Comparison of ENCODE assay signal across 13 cellular contexts in genomic region chr12:56718636-56719035, GRCh38. TPM values are rescaled to one million over a fixed set of nuclear protein-coding genes. Genes with fewer than 3 reads are reported as not detected.
DNase-seq lines count a peak whose midpoint lies in the region; ATAC-seq, FAIRE-seq and TF ChIP-seq lines count a peak whose summit lies in the region.
"Had no signal": no experiment of that assay in that cellular context is flagged by ENCODE, and none has a peak within 500 bp of the region (broad histone marks: within the 10 kb centered on the region; RNA-seq: fewer than 3 reads in every experiment).

No MANE protein-coding gene starts in this region.

- H2AFZ ChIP-seq in GM12878 (ENCODE audit: control insufficient read depth, low read depth, low read length) (no peak overlapping the region), osteoblast (ENCODE audit: low read length) (no peak overlapping the region)

- H3K36me3 ChIP-seq in CD4-positive, CD25-positive, alpha-beta regulatory T cell (ENCODE audit: control insufficient read depth, insufficient read depth, low read length), result peaks cover 68% of the 10 kb centered on the region
- peaks cover 27 to 46% of the 10 kb centered on the region in 2 experiments for H3K36me3 ChIP-seq in GM12878 (ENCODE audit: control insufficient read depth in 2 of 2, insufficient read depth in 2 of 2, low read length in 1 of 2)
- H3K36me3 ChIP-seq in osteoblast (ENCODE audit: insufficient read depth, low read length), result peaks cover 70% of the 10 kb centered on the region

- peaks cover 22 to 80% (median 57%) of the 10 kb centered on the region in 4 donors for H3K4me1 Mint-ChIP-seq in CD4-positive, CD25-positive, alpha-beta regulatory T cell

- TF ChIP-seq CTCF in HL-60 (IDR thresholded peaks at IDR 0.05; ENCODE audit: insufficient read depth, low read length) (no peak), GM12878 (IDR thresholded peaks at IDR 0.05 in 2 of 3, conservative IDR thresholded peaks at IDR 0.05 in 1 of 3; ENCODE audit: control insufficient read depth in 2 of 3, extremely low read depth in 1 of 3, insufficient read depth in 1 of 3, low read depth in 3 of 3, low read length in 3 of 3) (no peak), osteoblast (IDR thresholded peaks at IDR 0.05; ENCODE audit: extremely low read depth, low read depth, low read length) (no peak)

- H3K79me2 ChIP-seq in GM12878 (ENCODE audit: control insufficient read depth, insufficient read depth, low read length) (peaks cover 83% of the 10 kb centered on the region), osteoblast (ENCODE audit: insufficient read depth, low read length) (peaks cover 95% of the 10 kb centered on the region)

- RAD21 ChIA-PET in GM12878 (lab: Charles Lee; ENCODE audit: unreplicated experiment), result interaction anchor here (1.4 kb wide), 1 partner anchor 34 kb away, joined by 3 read pairs; no protein-coding TSS in a partner anchor

- intact Hi-C loops in GM12878 (cut with micrococcal nuclease; ENCODE audit: unreplicated experiment), result no loop called here

- no TSS peak for BruUV-seq in GM12878 (replicated peaks; lab: Mats Ljungman, UMichigan)

- no peak for ATAC-seq in CD4-positive, CD25-positive, alpha-beta regulatory T cell (ENCODE audit: low read depth in 2 of 2)
- ATAC-seq in GM12878 (no peak), GM21576 (IDR thresholded peaks at IDR 0.05; ENCODE audit: unreplicated experiment) (no peak)
- ATAC-seq: mucosa of descending colon had no signal

- no peak overlapping the region for H3K4me3 ChIP-seq in CD4-positive, CD25-positive, alpha-beta regulatory T cell (ENCODE audit: low read depth, low read length)
- H3K4me3 ChIP-seq in HL-60 (replicated peaks; ENCODE audit: insufficient read depth, low read length) (no peak overlapping the region), GM12878 (no peak overlapping the region), osteoblast (ENCODE audit: insufficient read depth, low read length) (no peak overlapping the region)
- H3K4me3 ChIP-seq: mucosa of descending colon had no signal

- 33% methylated on average over 3 of the region's 4 CpGs for WGBS in GM12878 (ENCODE audit: insufficient coverage, insufficient replicate concordance, low lambda C conversion rate, missing lambda C conversion rate)

- no peak for TF ChIP-seq POLR2A in GM12878 (IDR thresholded peaks at IDR 0.05; ENCODE audit: low read depth, low read length)

- no peaks in the 10 kb centered on the region for H3K27me3 Mint-ChIP-seq in CD4-positive, CD25-positive, alpha-beta regulatory T cell

- H4K20me1 ChIP-seq in GM12878 (ENCODE audit: control insufficient read depth, insufficient read depth) (peaks cover 40% of the 10 kb centered on the region), osteoblast (ENCODE audit: insufficient read depth, low read length) (peaks cover 85% of the 10 kb centered on the region)

- peak overlapping the region; percentile 23 for H3K27ac ChIP-seq in CD4-positive, CD25-positive, alpha-beta regulatory T cell (ENCODE audit: insufficient read depth, low read length, poor library complexity, severe bottlenecking)
- H3K27ac ChIP-seq in HL-60 (replicated peaks), result peak overlapping the region; percentile 94
- 0 out of 2 replicates have a peak overlapping the region, but pooled peaks have one; percentile 20 for H3K27ac ChIP-seq in GM12878 (ENCODE audit: control insufficient read depth, insufficient read depth)
- no peak overlapping the region for H3K27ac ChIP-seq in osteoblast (ENCODE audit: low read depth, low read length)

- no peak for FAIRE-seq in GM12878 (lab: Jason Lieb, UNC)
- FAIRE-seq: small intestine had no signal

- POLR2A ChIA-PET in GM12878 (lab: Charles Lee), result interaction anchor here (0.7 to 1.2 kb wide), 5 partner anchors 29 to 125 kb away, joined by 3 to 6 read pairs (median 3); partner anchors contain the start of gene ATP5F1B

- H3K4me2 ChIP-seq in GM12878 (ENCODE audit: control insufficient read depth, insufficient read depth) (peak overlapping the region; percentile 36; the same call in 1 of the 2 replicates), osteoblast (ENCODE audit: insufficient read depth, low read length) (no peak overlapping the region)

- H3K9me3 Mint-ChIP-seq in CD4-positive, CD25-positive, alpha-beta regulatory T cell, result no peaks in the 10 kb centered on the region

- no peak for TF ChIP-seq EP300 in GM12878 (IDR thresholded peaks at IDR 0.05; ENCODE audit: borderline replicate concordance in 1 of 2, control insufficient read depth in 1 of 2, low read depth in 2 of 2, low read length in 2 of 2)

- in situ Hi-C loops in GM12878 (cut with MboI), result no loop called here

- H3K4me1 ChIP-seq in CD4-positive, CD25-positive, alpha-beta regulatory T cell (ENCODE audit: control insufficient read depth, insufficient read depth, low read length, poor library complexity, severe bottlenecking), result peaks cover 78% of the 10 kb centered on the region
- peaks cover 44% of the 10 kb centered on the region for H3K4me1 ChIP-seq in GM12878 (ENCODE audit: control insufficient read depth, insufficient read depth, low read length)
- peaks cover 29% of the 10 kb centered on the region for H3K4me1 ChIP-seq in osteoblast (ENCODE audit: insufficient read depth, low read length)

- TF ChIP-seq RAD21 in GM12878 (IDR thresholded peaks at IDR 0.05; ENCODE audit: insufficient read depth, low read depth, low read length), result no peak

- no peaks in the 10 kb centered on the region for H3K27me3 ChIP-seq in CD4-positive, CD25-positive, alpha-beta regulatory T cell (ENCODE audit: control insufficient read depth, insufficient read depth, low read length)
- no peaks in the 10 kb centered on the region for H3K27me3 ChIP-seq in HL-60 (ENCODE audit: insufficient read depth, poor library complexity, severe bottlenecking)
- H3K27me3 ChIP-seq in GM12878 (replicated peaks in 1 of 2; ENCODE audit: control insufficient read depth in 2 of 2, insufficient read depth in 2 of 2, low read length in 1 of 2), result no peaks in the 10 kb centered on the region
- H3K27me3 ChIP-seq in osteoblast (ENCODE audit: insufficient read depth, low read length), result no peaks in the 10 kb centered on the region

- H3K4me3 Mint-ChIP-seq in CD4-positive, CD25-positive, alpha-beta regulatory T cell, result peak overlapping the region in 3 of 4 donors; percentile 24 to 65 (median 39)

- H3K9ac ChIP-seq in GM12878 (ENCODE audit: control insufficient read depth, insufficient read depth, low read length), result no peak overlapping the region

- CTCF ChIA-PET in GM12878 (lab: Yijun Ruan, JAX), result interaction anchor here (1.0 to 1.6 kb wide), 4 partner anchors 29 to 501 kb away, joined by 3 read pairs; no protein-coding TSS in a partner anchor

- DNase-seq in CD4-positive, CD25-positive, alpha-beta regulatory T cell, result no peak
- DNase-seq in HL-60 (ENCODE audit: low read depth in 1 of 2, low spot score in 1 of 2) (no peak), GM12878 (ENCODE audit: low read depth, low spot score) (no peak), osteoblast (ENCODE audit: insufficient read length, low spot score, missing footprints) (peak; percentile 18), ureter (ENCODE audit: low spot score) (no peak), EL (no peak)
- DNase-seq: DMS153, mucosa of descending colon, MV-4-11, NCI-H510A, SHP77, small intestine had no signal

- peaks cover 56% of the 10 kb centered on the region for H3K36me3 Mint-ChIP-seq in CD4-positive, CD25-positive, alpha-beta regulatory T cell

- H3K9me3 ChIP-seq in CD4-positive, CD25-positive, alpha-beta regulatory T cell (ENCODE audit: control insufficient read depth in 2 of 2, low read length in 2 of 2), result no peaks in the 10 kb centered on the region
- H3K9me3 ChIP-seq in GM12878 (replicated peaks; ENCODE audit: control insufficient read depth, insufficient read depth, low read length) (no peaks in the 10 kb centered on the region), osteoblast (ENCODE audit: low read depth, low read length) (no peaks in the 10 kb centered on the region)
- H3K9me3 ChIP-seq: mucosa of descending colon had no signal

- SMC1A ChIA-PET in GM12878 (lab: Charles Lee; ENCODE audit: uncharacterized antibody, unreplicated experiment), result interaction anchor here (1.1 to 2.2 kb wide), 4 partner anchors 9 to 287 kb away, joined by 3 to 9 read pairs (median 4); no protein-coding TSS in a partner anchor

- peak overlapping the region; percentile 63 to 98 (median 94) for H3K27ac Mint-ChIP-seq in CD4-positive, CD25-positive, alpha-beta regulatory T cell

RNA-seq across cellular contexts. Expression of gene NACA, which starts 6.5 kb away (rescaled TPM):
- 920 TPM for total RNA-seq in CD4-positive, CD25-positive, alpha-beta regulatory T cell
- polyA plus RNA-seq in CD4-positive, CD25-positive, alpha-beta regulatory T cell, result 1,000 to 10,000 TPM; 1,082 to 1,280 (median 1,145) TPM
- total RNA-seq in GM12878 (2013; cell fraction: nucleolus; rRNA removed), result 193 and 207 TPM in 2 replicates
- 1,902 and 2,076 TPM in 2 replicates for total RNA-seq in GM12878 (2014; rRNA removed)
- total RNA-seq in GM12878 (2014; rRNA removed; fragmentation: Illumina TruSeq; extraction: Trizol), result 2,552 and 2,616 TPM in 2 replicates
- 1,181 and 1,218 TPM in 2 replicates for total RNA-seq in GM12878 (2021)
- polyA plus RNA-seq in GM12878 (2011; ENCODE audit: low read depth), result 4,087 TPM
- polyA plus RNA-seq in GM12878 (2011; rRNA removed), result 1,734 and 2,407 TPM in 2 replicates
- 666 and 668 TPM in 2 replicates for polyA plus RNA-seq in GM12878 (2011; cell fraction: cytosol; rRNA removed)
- 288 and 329 TPM in 2 replicates for polyA plus RNA-seq in GM12878 (2011; cell fraction: nucleus; rRNA removed)
- 2,659 and 2,949 TPM in 2 replicates for polyA plus RNA-seq in GM12878 (2012)
- 2,171 and 2,212 TPM in 2 replicates for polyA plus RNA-seq in GM12878 (2014; fragmentation: Illumina TruSeq; extraction: Trizol)
- polyA plus RNA-seq in GM12878 (2014; fragmentation: Nextera tagmentation; extraction: Ambion mirVana), result 1,000 to 10,000 TPM; 2,263 to 2,782 TPM
- 1,670 and 1,966 TPM in 2 replicates for polyA plus RNA-seq in GM12878 (2014; rRNA removed)
- polyA plus RNA-seq in GM12878 (2016; fragmentation: Nextera tagmentation; extraction: Ambion mirVana), result 1,000 to 10,000 TPM; 1,525 to 1,529 TPM
- polyA minus RNA-seq in GM12878 (2011; rRNA and poly(A)+ RNA removed), result 388 and 450 TPM in 2 replicates
- 193 and 205 TPM in 2 replicates for polyA minus RNA-seq in GM12878 (2011; cell fraction: cytosol; rRNA and poly(A)+ RNA removed)
- polyA minus RNA-seq in GM12878 (2011; cell fraction: nucleus; rRNA and poly(A)+ RNA removed), result 64.9 and 110 TPM in 2 replicates
- 808 and 845 TPM in 2 replicates for total RNA-seq in osteoblast
- 1,021 TPM for total RNA-seq in ureter

RNA-seq across cellular contexts. Expression of gene PTGES3, which starts 30.6 kb away (rescaled TPM):
- total RNA-seq in CD4-positive, CD25-positive, alpha-beta regulatory T cell, result 128 TPM
- polyA plus RNA-seq in CD4-positive, CD25-positive, alpha-beta regulatory T cell, result 100 to 1,000 TPM; 276 to 321 (median 303) TPM
- 55.1 and 58.8 TPM in 2 replicates for total RNA-seq in GM12878 (2013; cell fraction: nucleolus; rRNA removed)
- total RNA-seq in GM12878 (2014; rRNA removed) (128 and 136 TPM in 2 replicates), GM12878 (2014; rRNA removed; fragmentation: Illumina TruSeq; extraction: Trizol) (160 and 164 TPM in 2 replicates), GM12878 (2021) (262 and 263 TPM in 2 replicates), osteoblast (63.0 and 71.3 TPM in 2 replicates), ureter (212 TPM)
- polyA plus RNA-seq in GM12878 (2011; ENCODE audit: low read depth), result 117 TPM
- polyA plus RNA-seq in GM12878 (2011; rRNA removed) (143 and 208 TPM in 2 replicates), GM12878 (2014; fragmentation: Illumina TruSeq; extraction: Trizol) (317 and 356 TPM in 2 replicates), GM12878 (2014; fragmentation: Nextera tagmentation; extraction: Ambion mirVana) (100 to 1,000 TPM; 117 to 186 TPM), GM12878 (2014; rRNA removed) (135 and 154 TPM in 2 replicates), GM12878 (2016; fragmentation: Nextera tagmentation; extraction: Ambion mirVana) (100 to 1,000 TPM; 509 to 520 TPM)
- polyA plus RNA-seq in GM12878 (2011; cell fraction: cytosol; rRNA removed), result 50.8 and 55.0 TPM in 2 replicates
- 69.1 and 79.0 TPM in 2 replicates for polyA plus RNA-seq in GM12878 (2011; cell fraction: nucleus; rRNA removed)
- 183 and 246 TPM in 2 replicates for polyA plus RNA-seq in GM12878 (2012)
- polyA minus RNA-seq in GM12878 (2011; rRNA and poly(A)+ RNA removed), result 47.4 and 60.2 TPM in 2 replicates
- 74.6 and 80.4 TPM in 2 replicates for polyA minus RNA-seq in GM12878 (2011; cell fraction: cytosol; rRNA and poly(A)+ RNA removed)
- 26.0 and 48.0 TPM in 2 replicates for polyA minus RNA-seq in GM12878 (2011; cell fraction: nucleus; rRNA and poly(A)+ RNA removed)

RNA-seq across cellular contexts. Expression of gene PRIM1, which starts 33.5 kb away (rescaled TPM):
- total RNA-seq in CD4-positive, CD25-positive, alpha-beta regulatory T cell, result 15.1 TPM
- 10 to 100 TPM; 34.8 to 46.1 (median 36.9) TPM for polyA plus RNA-seq in CD4-positive, CD25-positive, alpha-beta regulatory T cell
- total RNA-seq in GM12878 (2013; cell fraction: nucleolus; rRNA removed), result 64.0 and 74.2 TPM in 2 replicates
- total RNA-seq in GM12878 (2014; rRNA removed) (27.1 and 40.1 TPM in 2 replicates), GM12878 (2014; rRNA removed; fragmentation: Illumina TruSeq; extraction: Trizol) (53.0 and 58.8 TPM in 2 replicates), GM12878 (2021) (29.8 and 31.0 TPM in 2 replicates), osteoblast (5.0 and 5.8 TPM in 2 replicates), ureter (4.6 TPM)
- polyA plus RNA-seq in GM12878 (2011; ENCODE audit: low read depth), result 20.7 TPM
- polyA plus RNA-seq in GM12878 (2011; rRNA removed) (42.1 and 64.4 TPM in 2 replicates), GM12878 (2014; fragmentation: Illumina TruSeq; extraction: Trizol) (59.8 and 71.5 TPM in 2 replicates), GM12878 (2014; fragmentation: Nextera tagmentation; extraction: Ambion mirVana) (10 to 100 TPM; 54.0 to 70.6 TPM), GM12878 (2014; rRNA removed) (25.8 and 35.2 TPM in 2 replicates), GM12878 (2016; fragmentation: Nextera tagmentation; extraction: Ambion mirVana) (10 to 100 TPM; 57.5 to 59.7 TPM)
- 26.7 and 31.3 TPM in 2 replicates for polyA plus RNA-seq in GM12878 (2011; cell fraction: cytosol; rRNA removed)
- 22.9 and 26.7 TPM in 2 replicates for polyA plus RNA-seq in GM12878 (2011; cell fraction: nucleus; rRNA removed)
- 18.6 and 27.7 TPM in 2 replicates for polyA plus RNA-seq in GM12878 (2012)
- polyA minus RNA-seq in GM12878 (2011; rRNA and poly(A)+ RNA removed), result 28.6 and 44.9 TPM in 2 replicates
- polyA minus RNA-seq in GM12878 (2011; cell fraction: cytosol; rRNA and poly(A)+ RNA removed), result 9.7 and 13.9 TPM in 2 replicates
- polyA minus RNA-seq in GM12878 (2011; cell fraction: nucleus; rRNA and poly(A)+ RNA removed), result 23.8 and 30.6 TPM in 2 replicates

RNA-seq across cellular contexts. Expression of gene HSD17B6, which starts 44.5 kb away (rescaled TPM):
- not detected for total RNA-seq in CD4-positive, CD25-positive, alpha-beta regulatory T cell
- under 1 TPM; 0.37 to 0.97 (median 0.89) TPM for polyA plus RNA-seq in CD4-positive, CD25-positive, alpha-beta regulatory T cell
- total RNA-seq in GM12878 (2013; cell fraction: nucleolus; rRNA removed), result 0.64 TPM in 1 of 2 replicates, not detected in the other
- 0.90 and 1.6 TPM in 2 replicates for total RNA-seq in GM12878 (2014; rRNA removed)
- 1.6 and 2.1 TPM in 2 replicates for total RNA-seq in GM12878 (2014; rRNA removed; fragmentation: Illumina TruSeq; extraction: Trizol)
- total RNA-seq in GM12878 (2021), result 2.1 and 3.2 TPM in 2 replicates
- polyA plus RNA-seq in GM12878 (2011; ENCODE audit: low read depth), result 0.52 TPM
- 0.91 and 0.98 TPM in 2 replicates for polyA plus RNA-seq in GM12878 (2011; rRNA removed)
- 0.64 and 0.80 TPM in 2 replicates for polyA plus RNA-seq in GM12878 (2011; cell fraction: cytosol; rRNA removed)
- polyA plus RNA-seq in GM12878 (2011; cell fraction: nucleus; rRNA removed), result 0.30 and 0.38 TPM in 2 replicates
- 0.54 and 1.00 TPM in 2 replicates for polyA plus RNA-seq in GM12878 (2012)
- 1.5 and 2.4 TPM in 2 replicates for polyA plus RNA-seq in GM12878 (2014; fragmentation: Illumina TruSeq; extraction: Trizol)
- 1 to 10 TPM; 2.0 to 2.1 TPM for polyA plus RNA-seq in GM12878 (2014; fragmentation: Nextera tagmentation; extraction: Ambion mirVana)
- 0.99 and 1.2 TPM in 2 replicates for polyA plus RNA-seq in GM12878 (2014; rRNA removed)
- polyA plus RNA-seq in GM12878 (2016; fragmentation: Nextera tagmentation; extraction: Ambion mirVana), result 1 to 10 TPM; 1.9 to 2.2 TPM
- polyA minus RNA-seq in GM12878 (2011; rRNA and poly(A)+ RNA removed), result 0.10 and 0.44 TPM in 2 replicates
- polyA minus RNA-seq in GM12878 (2011; cell fraction: cytosol; rRNA and poly(A)+ RNA removed), result not detected in 2 replicates
- polyA minus RNA-seq in GM12878 (2011; cell fraction: nucleus; rRNA and poly(A)+ RNA removed), result not detected in 2 replicates
- total RNA-seq in osteoblast, result 0.88 and 4.7 TPM in 2 replicates
- total RNA-seq in ureter, result 1.1 TPM
